ENCODE assay signal across 26 cellular contexts in genomic region chr4:23770011-23770410, GRCh38.
DNase-seq lines count a peak whose midpoint lies in the region; ATAC-seq, FAIRE-seq and TF ChIP-seq lines count a peak whose summit lies in the region.
"Had no signal": no experiment of that assay in that cellular context is flagged by ENCODE, and none has a peak within 500 bp of the region (broad histone marks: within the 10 kb centered on the region; RNA-seq: fewer than 3 reads in every experiment).

No MANE protein-coding gene starts in this region.

- H3K36me3 ChIP-seq in GM23338 (ENCODE audit: insufficient read depth) (no peaks in the 10 kb centered on the region), astrocyte (ENCODE audit: insufficient read depth, low read length) (no peaks in the 10 kb centered on the region), mesenchymal stem cell (ENCODE audit: control insufficient read depth in 1 of 2, insufficient read depth in 2 of 2, low read depth in 1 of 2, low read length in 2 of 2) (no peaks in the 10 kb centered on the region), Caco-2 (ENCODE audit: control insufficient read depth, insufficient read depth, low read length) (no peaks in the 10 kb centered on the region)
- H3K36me3 ChIP-seq: esophagus muscularis mucosa, heart right ventricle, MG63, suprapubic skin had no signal

- H3K4me2 ChIP-seq in GM23338 (no peak overlapping the region), astrocyte (ENCODE audit: low read length) (no peak overlapping the region), mesenchymal stem cell (ENCODE audit: low read length, poor library complexity, severe bottlenecking) (no peak overlapping the region)

- 20% methylated on average over 1 of the region's 1 CpG for WGBS in mesenchymal stem cell

- no peak overlapping the region for H3K9ac ChIP-seq in astrocyte (ENCODE audit: low read length)
- H3K9ac ChIP-seq in mesenchymal stem cell (ENCODE audit: low read length) = no peak overlapping the region

- BruUV-seq in Caco-2 (replicated peaks; lab: Mats Ljungman, UMichigan) = no TSS peak

- H3K18ac ChIP-seq in mesenchymal stem cell (ENCODE audit: low read depth in 1 of 2, low read length in 2 of 2) = peak overlapping the region in 1 of 2 experiments; percentile 30

- H4K8ac ChIP-seq in mesenchymal stem cell (ENCODE audit: low read length) = no peak overlapping the region

- H2BK12ac ChIP-seq in mesenchymal stem cell (ENCODE audit: low read length in 2 of 2) = no peak overlapping the region

- no peak overlapping the region for H2BK120ac ChIP-seq in mesenchymal stem cell (ENCODE audit: low read depth, low read length)

- no peak overlapping the region for H4K91ac ChIP-seq in mesenchymal stem cell (ENCODE audit: low read length)

- H3K27me3 ChIP-seq in GM23338 (ENCODE audit: insufficient read depth) = no peaks in the 10 kb centered on the region
- no peaks in the 10 kb centered on the region for H3K27me3 ChIP-seq in astrocyte (ENCODE audit: insufficient read depth, low read length)
- H3K27me3 ChIP-seq in mesenchymal stem cell (ENCODE audit: control insufficient read depth in 1 of 2, insufficient read depth in 1 of 2, low read length in 2 of 2) = no peaks in the 10 kb centered on the region
- H3K27me3 ChIP-seq in Caco-2 (replicated peaks; ENCODE audit: control insufficient read depth, insufficient read depth, low read length) = no peaks in the 10 kb centered on the region
- H3K27me3 ChIP-seq: esophagus muscularis mucosa, heart right ventricle, MG63, suprapubic skin had no signal

- no peaks in the 10 kb centered on the region for H3K9me3 Mint-ChIP-seq in GM23338
- no peaks in the 10 kb centered on the region for H3K9me3 Mint-ChIP-seq in astrocyte (ENCODE audit: unreplicated experiment)
- no peaks in the 10 kb centered on the region for H3K9me3 Mint-ChIP-seq in Caco-2 (ENCODE audit: unreplicated experiment)
- H3K9me3 Mint-ChIP-seq: activated CD4-positive, alpha-beta memory T cell treated with anti-CD3 and anti-CD28 coated beads, Interleukin-2, amount 10 ng/mL, durations not matched to agents 7 days and 5 days; activated naive CD4-positive, alpha-beta T cell treated with anti-CD3 and anti-CD28 coated beads, Interleukin-2, amount 50 U/mL, for 24 hours; brain had no signal

- no peaks in the 10 kb centered on the region for H3K9me3 ChIP-seq in astrocyte (ENCODE audit: insufficient read depth, low read depth, low read length)
- no peaks in the 10 kb centered on the region for H3K9me3 ChIP-seq in mesenchymal stem cell (ENCODE audit: control insufficient read depth, low read length)
- H3K9me3 ChIP-seq in Caco-2 = no peaks in the 10 kb centered on the region
- H3K9me3 ChIP-seq: esophagus muscularis mucosa, heart right ventricle, MG63, suprapubic skin had no signal

- no peak overlapping the region for H2BK15ac ChIP-seq in mesenchymal stem cell (ENCODE audit: low read depth, poor library complexity, severe bottlenecking)

- no peaks in the 10 kb centered on the region for H3K9me2 ChIP-seq in GM23338 (ENCODE audit: insufficient read depth)

- no peak overlapping the region for H3K14ac ChIP-seq in mesenchymal stem cell (ENCODE audit: low read length in 2 of 2)

- DNase-seq in GM23338 (ENCODE audit: low spot score) (no peak), astrocyte (ENCODE audit: low read depth) (peak; percentile 55), mesenchymal stem cell (peak; percentile 23), retina (no peak), Caco-2 (no peak), KG1 (lab: John Stamatoyannopoulos, UW) (no peak)
- no peak for DNase-seq in central memory CD4-positive, alpha-beta T cell
- DNase-seq: activated CD4-positive, alpha-beta memory T cell treated with anti-CD3 and anti-CD28 coated beads, Interleukin-2, amount 10 ng/mL, durations not matched to agents 7 days and 5 days; activated T-cell treated with anti-CD3 and anti-CD28 coated beads, Interleukin-2, amount 50 U/mL, for 48 hours; C1 segment of cervical spinal cord; DMS53; heart right ventricle; MG63; NCI-H1694; NCI-H2227 treated with DMSO at 0.1 percent for 48 hours; occipital lobe; SHP77; stimulated activated CD4-positive, alpha-beta T cell treated with anti-CD3 and anti-CD28 coated beads, Interleukin-4, amount 100 ng/mL, for 1 hour had no signal

- no peaks in the 10 kb centered on the region for H3K79me1 ChIP-seq in mesenchymal stem cell (replicated peaks; ENCODE audit: low read length, poor library complexity, severe bottlenecking)

- H3K4me3 ChIP-seq in GM23338 (no peak overlapping the region), astrocyte (ENCODE audit: insufficient read depth, low read depth, low read length) (no peak overlapping the region), mesenchymal stem cell (ENCODE audit: insufficient read depth in 1 of 2, low read depth in 1 of 2, low read length in 2 of 2) (no peak overlapping the region), Caco-2 (ENCODE audit: low read depth, low read length) (no peak overlapping the region)
- H3K4me3 ChIP-seq: esophagus muscularis mucosa, heart right ventricle, MG63, suprapubic skin had no signal

- POLR2A ChIA-PET in Caco-2 (lab: Charles Lee) = no interaction called here

- no peak for FAIRE-seq in astrocyte (lab: Jason Lieb, UNC)
- FAIRE-seq: GM18507, keratinocyte had no signal

- H3K4me1 Mint-ChIP-seq in GM23338 (peaks cover 24% of the 10 kb centered on the region), astrocyte (ENCODE audit: low read depth, unreplicated experiment) (peaks cover 17% of the 10 kb centered on the region), Caco-2 (ENCODE audit: low read depth, unreplicated experiment) (no peaks in the 10 kb centered on the region)
- H3K4me1 Mint-ChIP-seq: activated CD4-positive, alpha-beta memory T cell treated with anti-CD3 and anti-CD28 coated beads, Interleukin-2, amount 10 ng/mL, durations not matched to agents 7 days and 5 days; activated naive CD4-positive, alpha-beta T cell treated with anti-CD3 and anti-CD28 coated beads, Interleukin-2, amount 50 U/mL, for 24 hours had no signal

- no peak overlapping the region for H3K4ac ChIP-seq in mesenchymal stem cell (ENCODE audit: low read depth in 1 of 2, low read length in 2 of 2)

- H3K27me3 Mint-ChIP-seq in GM23338 (ENCODE audit: insufficient read depth, low read depth, poor library complexity) = no peaks in the 10 kb centered on the region
- H3K27me3 Mint-ChIP-seq in astrocyte (ENCODE audit: low read depth, unreplicated experiment) = no peaks in the 10 kb centered on the region
- no peaks in the 10 kb centered on the region for H3K27me3 Mint-ChIP-seq in Caco-2 (ENCODE audit: insufficient read depth, unreplicated experiment)
- H3K27me3 Mint-ChIP-seq: activated CD4-positive, alpha-beta memory T cell treated with anti-CD3 and anti-CD28 coated beads, Interleukin-2, amount 10 ng/mL, durations not matched to agents 7 days and 5 days; activated naive CD4-positive, alpha-beta T cell treated with anti-CD3 and anti-CD28 coated beads, Interleukin-2, amount 50 U/mL, for 24 hours; brain had no signal

- H3K27ac ChIP-seq in GM23338 (ENCODE audit: low read depth) (no peak overlapping the region), astrocyte (ENCODE audit: low read depth, low read length) (no peak overlapping the region), mesenchymal stem cell (ENCODE audit: low read length, poor library complexity, severe bottlenecking) (peak overlapping the region; percentile 53)
- H3K27ac ChIP-seq: heart right ventricle, suprapubic skin had no signal

- H3K79me2 ChIP-seq in GM23338 (replicated peaks; ENCODE audit: insufficient read depth) = no peaks in the 10 kb centered on the region
- no peaks in the 10 kb centered on the region for H3K79me2 ChIP-seq in astrocyte (ENCODE audit: insufficient read depth, low read length)

- intact Hi-C loops in Caco-2 (cut with micrococcal nuclease; ENCODE audit: unreplicated experiment) = no loop called here

- H2AK5ac ChIP-seq in mesenchymal stem cell (ENCODE audit: low read length, severe bottlenecking) = no peak overlapping the region

- 0 out of 2 replicates have a peak overlapping the region, but pooled peaks have one; percentile 43 for H2AFZ ChIP-seq in GM23338
- no peak overlapping the region for H2AFZ ChIP-seq in astrocyte (ENCODE audit: low read depth, low read length)
- H2AFZ ChIP-seq in mesenchymal stem cell (ENCODE audit: low read depth, low read length) = no peak overlapping the region

- TF ChIP-seq CTCF in GM23338 (conservative IDR thresholded peaks at IDR 0.05; ENCODE audit: low read depth in 2 of 2) (no peak), astrocyte (IDR thresholded peaks at IDR 0.05; ENCODE audit: insufficient read depth, low read depth, low read length) (no peak), Caco-2 (IDR thresholded peaks at IDR 0.05; ENCODE audit: insufficient read depth in 1 of 2, low read depth in 1 of 2, low read length in 1 of 2, severe bottlenecking in 1 of 2, unreplicated experiment in 1 of 2) (no peak)

- H2BK5ac ChIP-seq in mesenchymal stem cell (ENCODE audit: low read depth, low read length, poor library complexity, severe bottlenecking) = no peak overlapping the region

- H3K36me3 Mint-ChIP-seq in GM23338 (ENCODE audit: low read depth) = no peaks in the 10 kb centered on the region
- no peaks in the 10 kb centered on the region for H3K36me3 Mint-ChIP-seq in astrocyte (ENCODE audit: low read depth, unreplicated experiment)
- no peaks in the 10 kb centered on the region for H3K36me3 Mint-ChIP-seq in Caco-2 (ENCODE audit: insufficient read depth, unreplicated experiment)
- H3K36me3 Mint-ChIP-seq: activated naive CD4-positive, alpha-beta T cell treated with anti-CD3 and anti-CD28 coated beads, Interleukin-2, amount 50 U/mL, for 24 hours; brain; WTC11 had no signal

- H3K4me3 Mint-ChIP-seq in GM23338 (no peak overlapping the region), astrocyte (ENCODE audit: unreplicated experiment) (no peak overlapping the region), Caco-2 (ENCODE audit: unreplicated experiment) (no peak overlapping the region)
- H3K4me3 Mint-ChIP-seq: activated CD4-positive, alpha-beta memory T cell treated with anti-CD3 and anti-CD28 coated beads, Interleukin-2, amount 10 ng/mL, durations not matched to agents 7 days and 5 days; activated naive CD4-positive, alpha-beta T cell treated with anti-CD3 and anti-CD28 coated beads, Interleukin-2, amount 50 U/mL, for 24 hours; brain; WTC11 had no signal

- H3K23ac ChIP-seq in mesenchymal stem cell (ENCODE audit: low read length in 2 of 2) = no peak overlapping the region

- H3K4me1 ChIP-seq in GM23338 (ENCODE audit: insufficient read depth) (peaks cover 18% of the 10 kb centered on the region), astrocyte (ENCODE audit: insufficient read depth, low read length) (no peaks in the 10 kb centered on the region), mesenchymal stem cell (ENCODE audit: control insufficient read depth, insufficient read depth, low read depth, low read length) (no peaks in the 10 kb centered on the region), Caco-2 (no peaks in the 10 kb centered on the region)
- H3K4me1 ChIP-seq: suprapubic skin had no signal

- ATAC-seq in GM23338 = no peak
- ATAC-seq: HCT116, heart right ventricle, WTC11 had no signal

- H3F3A ChIP-seq in GM23338 (replicated peaks; ENCODE audit: low read depth) = no peaks in the 10 kb centered on the region

- H3K27ac Mint-ChIP-seq in GM23338 (no peak overlapping the region), astrocyte (ENCODE audit: unreplicated experiment) (no peak overlapping the region), Caco-2 (ENCODE audit: unreplicated experiment) (no peak overlapping the region)
- H3K27ac Mint-ChIP-seq: activated CD4-positive, alpha-beta memory T cell treated with anti-CD3 and anti-CD28 coated beads, Interleukin-2, amount 10 ng/mL, durations not matched to agents 7 days and 5 days; activated naive CD4-positive, alpha-beta T cell treated with anti-CD3 and anti-CD28 coated beads, Interleukin-2, amount 50 U/mL, for 24 hours; brain; WTC11 had no signal

- CTCF ChIA-PET in Caco-2 (lab: Charles Lee) = no interaction called here

- H4K20me1 ChIP-seq in GM23338 (replicated peaks; ENCODE audit: insufficient read depth) = no peaks in the 10 kb centered on the region
- no peaks in the 10 kb centered on the region for H4K20me1 ChIP-seq in astrocyte (ENCODE audit: insufficient read depth, low read length)

Comparison
In these comparisons a context has a peak if more than half of its experiments do, and no peak if none do; other contexts are left out.
1. DNase-seq: peak in astrocyte (single experiment) and mesenchymal stem cell (single experiment); none in GM23338 (single experiment), central memory CD4-positive, alpha-beta T cell (single experiment), retina (single experiment), Caco-2 (0 of 2) and KG1 (single experiment).